Comparison of ENCODE assay signal across 1 cellular context in the genomic region with DNA sequence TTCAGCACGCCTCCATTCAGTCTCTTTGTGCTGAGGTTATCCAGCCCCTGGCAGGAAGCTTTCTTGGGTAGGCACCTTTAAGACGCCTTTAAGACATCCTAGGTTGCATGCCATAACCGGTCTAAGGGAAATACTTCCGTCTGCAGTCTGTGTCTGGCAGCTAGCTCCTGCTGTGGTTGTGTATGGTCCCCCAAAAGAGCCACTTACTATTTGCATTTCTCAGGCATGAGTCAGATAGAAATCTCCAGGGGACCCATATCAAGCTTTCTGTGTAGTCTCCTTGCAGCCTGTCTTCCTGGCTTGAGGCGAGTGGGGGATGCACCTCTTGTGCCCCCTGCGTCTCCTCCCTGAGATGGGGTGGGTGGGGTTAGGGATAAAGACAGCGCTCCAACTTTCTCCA.
TF ChIP-seq lines count a peak whose summit lies in the region.

No MANE protein-coding gene starts in this region.

TF ChIP-seq in WTC11, 78 proteins besides CTCF, POLR2A, EP300 and RAD21 (continued from another document):
- TF ChIP-seq, protein P1, sequence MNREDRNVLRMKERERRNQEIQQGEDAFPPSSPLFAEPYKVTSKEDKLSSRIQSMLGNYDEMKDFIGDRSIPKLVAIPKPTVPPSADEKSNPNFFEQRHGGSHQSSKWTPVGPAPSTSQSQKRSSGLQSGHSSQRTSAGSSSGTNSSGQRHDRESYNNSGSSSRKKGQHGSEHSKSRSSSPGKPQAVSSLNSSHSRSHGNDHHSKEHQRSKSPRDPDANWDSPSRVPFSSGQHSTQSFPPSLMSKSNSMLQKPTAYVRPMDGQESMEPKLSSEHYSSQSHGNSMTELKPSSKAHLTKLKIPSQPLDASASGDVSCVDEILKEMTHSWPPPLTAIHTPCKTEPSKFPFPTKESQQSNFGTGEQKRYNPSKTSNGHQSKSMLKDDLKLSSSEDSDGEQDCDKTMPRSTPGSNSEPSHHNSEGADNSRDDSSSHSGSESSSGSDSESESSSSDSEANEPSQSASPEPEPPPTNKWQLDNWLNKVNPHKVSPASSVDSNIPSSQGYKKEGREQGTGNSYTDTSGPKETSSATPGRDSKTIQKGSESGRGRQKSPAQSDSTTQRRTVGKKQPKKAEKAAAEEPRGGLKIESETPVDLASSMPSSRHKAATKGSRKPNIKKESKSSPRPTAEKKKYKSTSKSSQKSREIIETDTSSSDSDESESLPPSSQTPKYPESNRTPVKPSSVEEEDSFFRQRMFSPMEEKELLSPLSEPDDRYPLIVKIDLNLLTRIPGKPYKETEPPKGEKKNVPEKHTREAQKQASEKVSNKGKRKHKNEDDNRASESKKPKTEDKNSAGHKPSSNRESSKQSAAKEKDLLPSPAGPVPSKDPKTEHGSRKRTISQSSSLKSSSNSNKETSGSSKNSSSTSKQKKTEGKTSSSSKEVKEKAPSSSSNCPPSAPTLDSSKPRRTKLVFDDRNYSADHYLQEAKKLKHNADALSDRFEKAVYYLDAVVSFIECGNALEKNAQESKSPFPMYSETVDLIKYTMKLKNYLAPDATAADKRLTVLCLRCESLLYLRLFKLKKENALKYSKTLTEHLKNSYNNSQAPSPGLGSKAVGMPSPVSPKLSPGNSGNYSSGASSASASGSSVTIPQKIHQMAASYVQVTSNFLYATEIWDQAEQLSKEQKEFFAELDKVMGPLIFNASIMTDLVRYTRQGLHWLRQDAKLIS (CRISPR knock-in tag; IDR thresholded peaks at IDR 0.05; ENCODE audit: borderline replicate concordance), result no peak
- TF ChIP-seq, protein P2, sequence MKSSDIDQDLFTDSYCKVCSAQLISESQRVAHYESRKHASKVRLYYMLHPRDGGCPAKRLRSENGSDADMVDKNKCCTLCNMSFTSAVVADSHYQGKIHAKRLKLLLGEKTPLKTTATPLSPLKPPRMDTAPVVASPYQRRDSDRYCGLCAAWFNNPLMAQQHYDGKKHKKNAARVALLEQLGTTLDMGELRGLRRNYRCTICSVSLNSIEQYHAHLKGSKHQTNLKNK (CRISPR knock-in tag; IDR thresholded peaks at IDR 0.05), result no peak
- no peak for TF ChIP-seq FOXJ3 (CRISPR knock-in tag; IDR thresholded peaks at IDR 0.05; ENCODE audit: borderline replicate concordance)
- no peak for TF ChIP-seq RELA (CRISPR knock-in tag; IDR thresholded peaks at IDR 0.05; ENCODE audit: borderline replicate concordance)
- TF ChIP-seq, protein P3, sequence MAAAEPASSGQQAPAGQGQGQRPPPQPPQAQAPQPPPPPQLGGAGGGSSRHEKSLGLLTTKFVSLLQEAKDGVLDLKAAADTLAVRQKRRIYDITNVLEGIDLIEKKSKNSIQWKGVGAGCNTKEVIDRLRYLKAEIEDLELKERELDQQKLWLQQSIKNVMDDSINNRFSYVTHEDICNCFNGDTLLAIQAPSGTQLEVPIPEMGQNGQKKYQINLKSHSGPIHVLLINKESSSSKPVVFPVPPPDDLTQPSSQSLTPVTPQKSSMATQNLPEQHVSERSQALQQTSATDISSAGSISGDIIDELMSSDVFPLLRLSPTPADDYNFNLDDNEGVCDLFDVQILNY (CRISPR knock-in tag; IDR thresholded peaks at IDR 0.05), result no peak
- TF ChIP-seq, protein P4, sequence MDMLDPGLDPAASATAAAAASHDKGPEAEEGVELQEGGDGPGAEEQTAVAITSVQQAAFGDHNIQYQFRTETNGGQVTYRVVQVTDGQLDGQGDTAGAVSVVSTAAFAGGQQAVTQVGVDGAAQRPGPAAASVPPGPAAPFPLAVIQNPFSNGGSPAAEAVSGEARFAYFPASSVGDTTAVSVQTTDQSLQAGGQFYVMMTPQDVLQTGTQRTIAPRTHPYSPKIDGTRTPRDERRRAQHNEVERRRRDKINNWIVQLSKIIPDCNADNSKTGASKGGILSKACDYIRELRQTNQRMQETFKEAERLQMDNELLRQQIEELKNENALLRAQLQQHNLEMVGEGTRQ (CRISPR knock-in tag; IDR thresholded peaks at IDR 0.05), result no peak
- no peak for TF ChIP-seq ZNF671 (CRISPR knock-in tag; IDR thresholded peaks at IDR 0.05)
- TF ChIP-seq CREM (CRISPR knock-in tag; IDR thresholded peaks at IDR 0.05), result no peak
- no peak for TF ChIP-seq SOX15 (CRISPR knock-in tag; IDR thresholded peaks at IDR 0.05)
- TF ChIP-seq, protein P5, sequence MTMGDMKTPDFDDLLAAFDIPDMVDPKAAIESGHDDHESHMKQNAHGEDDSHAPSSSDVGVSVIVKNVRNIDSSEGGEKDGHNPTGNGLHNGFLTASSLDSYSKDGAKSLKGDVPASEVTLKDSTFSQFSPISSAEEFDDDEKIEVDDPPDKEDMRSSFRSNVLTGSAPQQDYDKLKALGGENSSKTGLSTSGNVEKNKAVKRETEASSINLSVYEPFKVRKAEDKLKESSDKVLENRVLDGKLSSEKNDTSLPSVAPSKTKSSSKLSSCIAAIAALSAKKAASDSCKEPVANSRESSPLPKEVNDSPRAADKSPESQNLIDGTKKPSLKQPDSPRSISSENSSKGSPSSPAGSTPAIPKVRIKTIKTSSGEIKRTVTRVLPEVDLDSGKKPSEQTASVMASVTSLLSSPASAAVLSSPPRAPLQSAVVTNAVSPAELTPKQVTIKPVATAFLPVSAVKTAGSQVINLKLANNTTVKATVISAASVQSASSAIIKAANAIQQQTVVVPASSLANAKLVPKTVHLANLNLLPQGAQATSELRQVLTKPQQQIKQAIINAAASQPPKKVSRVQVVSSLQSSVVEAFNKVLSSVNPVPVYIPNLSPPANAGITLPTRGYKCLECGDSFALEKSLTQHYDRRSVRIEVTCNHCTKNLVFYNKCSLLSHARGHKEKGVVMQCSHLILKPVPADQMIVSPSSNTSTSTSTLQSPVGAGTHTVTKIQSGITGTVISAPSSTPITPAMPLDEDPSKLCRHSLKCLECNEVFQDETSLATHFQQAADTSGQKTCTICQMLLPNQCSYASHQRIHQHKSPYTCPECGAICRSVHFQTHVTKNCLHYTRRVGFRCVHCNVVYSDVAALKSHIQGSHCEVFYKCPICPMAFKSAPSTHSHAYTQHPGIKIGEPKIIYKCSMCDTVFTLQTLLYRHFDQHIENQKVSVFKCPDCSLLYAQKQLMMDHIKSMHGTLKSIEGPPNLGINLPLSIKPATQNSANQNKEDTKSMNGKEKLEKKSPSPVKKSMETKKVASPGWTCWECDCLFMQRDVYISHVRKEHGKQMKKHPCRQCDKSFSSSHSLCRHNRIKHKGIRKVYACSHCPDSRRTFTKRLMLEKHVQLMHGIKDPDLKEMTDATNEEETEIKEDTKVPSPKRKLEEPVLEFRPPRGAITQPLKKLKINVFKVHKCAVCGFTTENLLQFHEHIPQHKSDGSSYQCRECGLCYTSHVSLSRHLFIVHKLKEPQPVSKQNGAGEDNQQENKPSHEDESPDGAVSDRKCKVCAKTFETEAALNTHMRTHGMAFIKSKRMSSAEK (CRISPR knock-in tag; IDR thresholded peaks at IDR 0.05; ENCODE audit: borderline replicate concordance), result no peak
- TF ChIP-seq ELF4 (CRISPR knock-in tag; IDR thresholded peaks at IDR 0.05; ENCODE audit: low read depth), result no peak
- no peak for TF ChIP-seq ZNF317 (CRISPR knock-in tag; IDR thresholded peaks at IDR 0.05; ENCODE audit: borderline replicate concordance, low read depth)
- no peak for TF ChIP-seq NR3C1 (CRISPR knock-in tag; conservative IDR thresholded peaks at IDR 0.05; ENCODE audit: low read depth)
- TF ChIP-seq CBFB (CRISPR knock-in tag; IDR thresholded peaks at IDR 0.05; ENCODE audit: low read depth), result no peak
- TF ChIP-seq TEAD1 (CRISPR knock-in tag; IDR thresholded peaks at IDR 0.05), result peak; percentile 69; the same call in 1 of the 2 replicates
- no peak for TF ChIP-seq NR2C2 (CRISPR knock-in tag; IDR thresholded peaks at IDR 0.05)
- no peak for TF ChIP-seq GTF2I (CRISPR knock-in tag; conservative IDR thresholded peaks at IDR 0.05)
- no peak for TF ChIP-seq IRF2 (CRISPR knock-in tag; IDR thresholded peaks at IDR 0.05; ENCODE audit: borderline replicate concordance, low read depth)
- no peak for TF ChIP-seq ZNF416 (CRISPR knock-in tag; IDR thresholded peaks at IDR 0.05)
- TF ChIP-seq JUN (CRISPR knock-in tag; IDR thresholded peaks at IDR 0.05), result 0 out of 2 replicates have a peak, but pooled peaks have one; percentile 52
- TF ChIP-seq, protein P6, sequence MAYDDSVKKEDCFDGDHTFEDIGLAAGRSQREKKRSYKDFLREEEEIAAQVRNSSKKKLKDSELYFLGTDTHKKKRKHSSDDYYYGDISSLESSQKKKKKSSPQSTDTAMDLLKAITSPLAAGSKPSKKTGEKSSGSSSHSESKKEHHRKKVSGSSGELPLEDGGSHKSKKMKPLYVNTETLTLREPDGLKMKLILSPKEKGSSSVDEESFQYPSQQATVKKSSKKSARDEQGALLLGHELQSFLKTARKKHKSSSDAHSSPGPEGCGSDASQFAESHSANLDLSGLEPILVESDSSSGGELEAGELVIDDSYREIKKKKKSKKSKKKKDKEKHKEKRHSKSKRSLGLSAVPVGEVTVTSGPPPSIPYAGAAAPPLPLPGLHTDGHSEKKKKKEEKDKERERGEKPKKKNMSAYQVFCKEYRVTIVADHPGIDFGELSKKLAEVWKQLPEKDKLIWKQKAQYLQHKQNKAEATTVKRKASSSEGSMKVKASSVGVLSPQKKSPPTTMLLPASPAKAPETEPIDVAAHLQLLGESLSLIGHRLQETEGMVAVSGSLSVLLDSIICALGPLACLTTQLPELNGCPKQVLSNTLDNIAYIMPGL (CRISPR knock-in tag; IDR thresholded peaks at IDR 0.05), result no peak
- TF ChIP-seq, protein P7, sequence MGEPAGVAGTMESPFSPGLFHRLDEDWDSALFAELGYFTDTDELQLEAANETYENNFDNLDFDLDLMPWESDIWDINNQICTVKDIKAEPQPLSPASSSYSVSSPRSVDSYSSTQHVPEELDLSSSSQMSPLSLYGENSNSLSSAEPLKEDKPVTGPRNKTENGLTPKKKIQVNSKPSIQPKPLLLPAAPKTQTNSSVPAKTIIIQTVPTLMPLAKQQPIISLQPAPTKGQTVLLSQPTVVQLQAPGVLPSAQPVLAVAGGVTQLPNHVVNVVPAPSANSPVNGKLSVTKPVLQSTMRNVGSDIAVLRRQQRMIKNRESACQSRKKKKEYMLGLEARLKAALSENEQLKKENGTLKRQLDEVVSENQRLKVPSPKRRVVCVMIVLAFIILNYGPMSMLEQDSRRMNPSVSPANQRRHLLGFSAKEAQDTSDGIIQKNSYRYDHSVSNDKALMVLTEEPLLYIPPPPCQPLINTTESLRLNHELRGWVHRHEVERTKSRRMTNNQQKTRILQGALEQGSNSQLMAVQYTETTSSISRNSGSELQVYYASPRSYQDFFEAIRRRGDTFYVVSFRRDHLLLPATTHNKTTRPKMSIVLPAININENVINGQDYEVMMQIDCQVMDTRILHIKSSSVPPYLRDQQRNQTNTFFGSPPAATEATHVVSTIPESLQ (CRISPR knock-in tag; IDR thresholded peaks at IDR 0.05), result no peak
- TF ChIP-seq ZNF423 (CRISPR knock-in tag; IDR thresholded peaks at IDR 0.05), result peak; percentile 44; the same call in 1 of the 2 replicates
